In genomic region chr14:95679148-95679547, GRCh38 we compare ENCODE assay signal across 35 cellular contexts. TPM values are rescaled to one million over a fixed set of nuclear protein-coding genes. Genes with fewer than 3 reads are reported as not detected.
DNase-seq lines count a peak whose midpoint lies in the region; ATAC-seq and TF ChIP-seq lines count a peak whose summit lies in the region.
"Had no signal": no experiment of that assay in that cellular context is flagged by ENCODE, and none has a peak within 500 bp of the region (broad histone marks: within the 10 kb centered on the region; RNA-seq: fewer than 3 reads in every experiment).

No MANE protein-coding gene starts in this region.

- WGBS in hepatocyte (ENCODE audit: low lambda C conversion rate, missing lambda C conversion rate) = 70% methylated on average over 3 of the region's 3 CpGs

- H3K27me3 ChIP-seq in hepatocyte = no peaks in the 10 kb centered on the region
- H3K27me3 ChIP-seq: brain microvascular endothelial cell, neural progenitor cell, right lobe of liver had no signal

- no peak overlapping the region for H2AFZ ChIP-seq in hepatocyte
- H2AFZ ChIP-seq: neural progenitor cell had no signal

- H3K27ac Mint-ChIP-seq in naive B cell = peak overlapping the region in 4 of 6 donors; percentile 61 to 80 (median 68)
- H3K27ac Mint-ChIP-seq: activated naive CD4-positive, alpha-beta T cell treated with anti-CD3 and anti-CD28 coated beads for 36 hours; CD8-positive, alpha-beta memory T cell; immature natural killer cell; memory B cell; neural progenitor cell; T-helper 2 cell treated with Interferon-gamma antibody and Interleukin-4, amounts not matched to agents 5 μg/mL and 100 μg/mL, for 36 hours had no signal

- no peak for TF ChIP-seq CTCF in hepatocyte (IDR thresholded peaks at IDR 0.05; ENCODE audit: poor library complexity)

- H3K36me3 ChIP-seq in hepatocyte (replicated peaks; ENCODE audit: insufficient read depth, low read depth) = no peaks in the 10 kb centered on the region
- H3K36me3 ChIP-seq: brain microvascular endothelial cell, neural progenitor cell, right lobe of liver, upper lobe of right lung had no signal

- no peaks in the 10 kb centered on the region for H3K79me2 ChIP-seq in hepatocyte

- peaks cover 57 to 92% (median 88%) of the 10 kb centered on the region in 3 donors for H3K4me1 Mint-ChIP-seq in naive B cell
- H3K4me1 Mint-ChIP-seq: CD8-positive, alpha-beta memory T cell; immature natural killer cell; memory B cell had no signal

- H3K27ac ChIP-seq in substantia nigra (ENCODE audit: low read depth, low read length, poor library complexity, severe bottlenecking) (no peak overlapping the region), hepatocyte (no peak overlapping the region)
- H3K27ac ChIP-seq: brain microvascular endothelial cell, HL-60, neural progenitor cell, right lobe of liver, upper lobe of right lung, VCaP had no signal

- peak overlapping the region in 3 of 8 donors; percentile 48 to 79 (median 51) for H3K4me3 Mint-ChIP-seq in naive B cell
- H3K4me3 Mint-ChIP-seq: activated naive CD4-positive, alpha-beta T cell treated with anti-CD3 and anti-CD28 coated beads for 36 hours; activated T-cell treated with anti-CD3 and anti-CD28 coated beads, Interleukin-2, amount 50 U/mL, for 4 hours; CD8-positive, alpha-beta memory T cell; immature natural killer cell; memory B cell; neural progenitor cell; T-helper 2 cell treated with Interferon-gamma antibody and Interleukin-4, amounts not matched to agents 5 μg/mL and 100 μg/mL, for 36 hours had no signal

- H3K9me3 Mint-ChIP-seq in naive B cell = peaks cover 0 to 6% (median 2%) of the 10 kb centered on the region in 7 donors
- H3K9me3 Mint-ChIP-seq: activated naive CD4-positive, alpha-beta T cell treated with anti-CD3 and anti-CD28 coated beads for 36 hours; activated T-cell treated with anti-CD3 and anti-CD28 coated beads, Interleukin-2, amount 50 U/mL, for 4 hours; immature natural killer cell; memory B cell; T-helper 2 cell treated with Interferon-gamma antibody and Interleukin-4, amounts not matched to agents 5 μg/mL and 100 μg/mL, for 36 hours had no signal

- no peaks in the 10 kb centered on the region for H3K9me2 ChIP-seq in hepatocyte (replicated peaks; ENCODE audit: insufficient read depth)

- no peaks in the 10 kb centered on the region for H3K27me3 Mint-ChIP-seq in naive B cell

- no peak overlapping the region for H3K4me2 ChIP-seq in hepatocyte
- H3K4me2 ChIP-seq: neural progenitor cell had no signal

- DNase-seq in NCI-H510A treated with DMSO at 0.1 percent for 48 hours (lab: John Stamatoyannopoulos, UW) = peak; percentile 38
- DNase-seq in NCI-H510A (lab: John Stamatoyannopoulos, UW) = no peak
- peak; percentile 67 for DNase-seq in NCI-H1105 (lab: John Stamatoyannopoulos, UW)
- peak; percentile 84 for DNase-seq in NCI-H345 treated with DMSO at 0.1 percent for 48 hours (lab: John Stamatoyannopoulos, UW; ENCODE audit: unreplicated experiment)
- DNase-seq in naive B cell = no peak
- DNase-seq in substantia nigra (lab: John Stamatoyannopoulos, UW) = no peak
- DNase-seq in hepatocyte (ENCODE audit: low spot score) = no peak
- no peak for DNase-seq in SW 1271 (lab: John Stamatoyannopoulos, UW)
- DNase-seq: activated CD4-positive, alpha-beta T cell treated with anti-CD3 and anti-CD28 coated beads for 4 hours; activated naive CD4-positive, alpha-beta T cell treated with anti-CD3 and anti-CD28 coated beads for 36 hours; activated T-cell treated with anti-CD3 and anti-CD28 coated beads, Interleukin-2, amount 50 U/mL, for 4 hours; amniotic stem cell; brain microvascular endothelial cell; CD8-positive, alpha-beta memory T cell; DND-41; hypothalamus; immature natural killer cell; MV-4-11; PC-3; posterior cingulate gyrus; right lobe of liver; Right ventricle myocardium superior; stimulated activated CD4-positive, alpha-beta T cell treated with anti-CD3 and anti-CD28 coated beads, Interleukin-4, amount 100 ng/mL, for 1 hour; upper lobe of right lung had no signal

- no peaks in the 10 kb centered on the region for H3K9me3 ChIP-seq in hepatocyte (ENCODE audit: low read depth)
- H3K9me3 ChIP-seq: right lobe of liver, upper lobe of right lung had no signal

- H4K20me1 ChIP-seq in hepatocyte (ENCODE audit: insufficient read depth, poor library complexity, severe bottlenecking) = no peaks in the 10 kb centered on the region

- no peak for ATAC-seq in naive B cell (ENCODE audit: low read depth in 2 of 2)
- ATAC-seq: activated T-cell treated with anti-CD3 and anti-CD28 coated beads, Interleukin-2, amount 50 U/mL, for 4 hours; HCT116; PC-3; right lobe of liver; upper lobe of right lung had no signal

- H3K4me3 ChIP-seq in hepatocyte = no peak overlapping the region
- H3K4me3 ChIP-seq: neural progenitor cell, right lobe of liver, upper lobe of right lung had no signal

- H3K4me1 ChIP-seq in hepatocyte (ENCODE audit: insufficient read depth) = no peaks in the 10 kb centered on the region
- H3K4me1 ChIP-seq: right lobe of liver, upper lobe of right lung had no signal

- H3K36me3 Mint-ChIP-seq in naive B cell = peaks cover 12 to 29% of the 10 kb centered on the region in 2 donors
- H3K36me3 Mint-ChIP-seq: CD8-positive, alpha-beta memory T cell; immature natural killer cell; memory B cell had no signal

RNA-seq across cellular contexts. Expression of gene TCL1B, which starts 7.1 kb away (rescaled TPM):
- polyA plus RNA-seq in naive B cell (ENCODE audit: low read depth in 6 of 6) = 10 to 100 TPM; 15.0 to 44.0 (median 35.9) TPM
- total RNA-seq in hepatocyte = 0.50 TPM in 1 of 2 replicates, not detected in the other
- polyA plus RNA-seq in hepatocyte = not detected in 2 replicates
- total RNA-seq: activated naive CD4-positive, alpha-beta T cell treated with anti-CD3 and anti-CD28 coated beads for 36 hours; activated T-cell treated with anti-CD3 and anti-CD28 coated beads, Interleukin-2, amount 50 U/mL, for 4 hours; CD8-positive, alpha-beta memory T cell; endothelial cell of umbilical vein; fibroblast of lung; LHCN-M2; PC-3; right lobe of liver; Right ventricle myocardium superior; subcutaneous adipose tissue; upper lobe of right lung had no signal
- polyA plus RNA-seq: CD8-positive, alpha-beta memory T cell; endothelial cell of umbilical vein; fibroblast of lung; immature natural killer cell had no signal

RNA-seq across cellular contexts. Expression of gene TCL1A, which starts 34.8 kb away (rescaled TPM):
- polyA plus RNA-seq in naive B cell (ENCODE audit: low read depth in 6 of 6) (1,000 to 10,000 TPM; 3,311 to 6,921 (median 4,382) TPM), hepatocyte (not detected in 2 replicates)
- total RNA-seq in hepatocyte = not detected in 2 replicates
- total RNA-seq: A673; activated naive CD4-positive, alpha-beta T cell treated with anti-CD3 and anti-CD28 coated beads for 36 hours; CD8-positive, alpha-beta memory T cell; endothelial cell of umbilical vein; fibroblast of lung; LHCN-M2; PC-3; Right ventricle myocardium superior; subcutaneous adipose tissue; upper lobe of right lung had no signal
- polyA plus RNA-seq: CD8-positive, alpha-beta memory T cell; endothelial cell of umbilical vein; fibroblast of lung had no signal

Comparison
In these comparisons a context has a peak if more than half of its experiments do, and no peak if none do; other contexts are left out.
1. DNase-seq: peak in NCI-H510A treated with DMSO at 0.1 percent for 48 hours (single experiment), NCI-H1105 (single experiment) and NCI-H345 treated with DMSO at 0.1 percent for 48 hours (single experiment); none in NCI-H510A (single experiment), naive B cell (single experiment), substantia nigra (0 of 49), hepatocyte (single experiment) and SW 1271 (0 of 2).
2. RNA of gene TCL1B, which starts 7.1 kb away (polyA plus RNA-seq): 15.0 to 44.0 TPM in naive B cell; not detected in hepatocyte; every median in the first group is over 10 times any median in the second.
3. RNA of gene TCL1A, which starts 34.8 kb away (polyA plus RNA-seq): 3,311 to 6,921 TPM in naive B cell; not detected in hepatocyte; every median in the first group is over 1,000 times any median in the second.